8 cellular contexts compared by ENCODE assay signal in genomic region chr10:122703483-122704448, GRCh38. TPM values are rescaled to one million over a fixed set of nuclear protein-coding genes. Genes with fewer than 3 reads are reported as not detected.
DNase-seq lines count a peak whose midpoint lies in the region; ATAC-seq, FAIRE-seq and TF ChIP-seq lines count a peak whose summit lies in the region.

No MANE protein-coding gene starts in this region.

- dilution Hi-C loops in keratinocyte (cut with MboI; ENCODE audit: extremely low pct_ligation_motif_present, low sequenced_read_pairs) = loop anchor here (25.0 kb wide), 1 partner anchor 166 kb away; no protein-coding TSS in a partner anchor

- no peak overlapping the region for H3K4me2 ChIP-seq in keratinocyte (ENCODE audit: control insufficient read depth, extremely low read depth, insufficient read depth, low read depth, low read length)

- H3K4me3 Mint-ChIP-seq in CD8-positive, alpha-beta T cell = no peak overlapping the region

- no peaks in the 10 kb centered on the region for H3K9me1 ChIP-seq in keratinocyte (ENCODE audit: control insufficient read depth, extremely low read depth, insufficient read depth, low read length)

- DNase-seq in CD8-positive, alpha-beta T cell = peak in 6 of 7 experiments; percentile 26 to 67 (median 41)
- DNase-seq in GM20000 (ENCODE audit: low spot score) = peak; percentile 78
- peak; percentile 24 for DNase-seq in NCI-H128 (lab: John Stamatoyannopoulos, UW; ENCODE audit: unreplicated experiment)
- DNase-seq in T-helper 9 cell = peak; percentile 28
- DNase-seq in breast epithelium (ENCODE audit: low spot score in 2 of 2) = peak; percentile 22 to 70
- DNase-seq in keratinocyte (ENCODE audit: low read depth, low spot score) = peak; percentile 32
- DNase-seq in stimulated activated CD4-positive, alpha-beta T cell treated with anti-CD3 and anti-CD28 coated beads, Interleukin-1b, Interleukin-23, amount 100 ng/mL, for 24 hours (ENCODE audit: low read depth in 4 of 4, low spot score in 1 of 4) = peak; percentile 10 to 39 (median 21)

- intact Hi-C loops in CD8-positive, alpha-beta T cell (cut with DNase I, micrococcal nuclease) = loop anchor here (1.0 to 10.0 kb wide), 6 partner anchors 189 to 1759 kb away; no protein-coding TSS in a partner anchor
- intact Hi-C loops in breast epithelium (cut with DNase I; ENCODE audit: low total_unique reads) = no loop called here

- no peaks in the 10 kb centered on the region for H3K9me3 ChIP-seq in CD8-positive, alpha-beta T cell (ENCODE audit: low read length)
- no peaks in the 10 kb centered on the region for H3K9me3 ChIP-seq in breast epithelium
- no peaks in the 10 kb centered on the region for H3K9me3 ChIP-seq in keratinocyte (ENCODE audit: control insufficient read depth, low read depth, low read length)

- peak; percentile 67 for TF ChIP-seq CTCF in CD8-positive, alpha-beta T cell (IDR thresholded peaks at IDR 0.05)
- TF ChIP-seq CTCF in GM20000 (IDR thresholded peaks at IDR 0.05; ENCODE audit: extremely low read depth, missing control alignments) (peak; percentile 85), breast epithelium (IDR thresholded peaks at IDR 0.05) (peak in 2 of 3 donors; percentile 57 to 63), keratinocyte (optimal IDR thresholded peaks at IDR 0.05 in 1 of 3, IDR thresholded peaks at IDR 0.05 in 1 of 3, conservative IDR thresholded peaks at IDR 0.05 in 1 of 3; ENCODE audit: extremely low read depth in 1 of 3, insufficient read depth in 2 of 3, low read length in 3 of 3) (peak; percentile 89 to 95 (median 93))

- no peaks in the 10 kb centered on the region for H3K79me2 ChIP-seq in keratinocyte (ENCODE audit: control insufficient read depth, insufficient read depth, low read length)

- no peaks in the 10 kb centered on the region for H4K20me1 ChIP-seq in keratinocyte (ENCODE audit: control insufficient read depth, extremely low read depth, insufficient read depth, low read length)

- peaks cover 3% of the 10 kb centered on the region for H3K4me1 Mint-ChIP-seq in CD8-positive, alpha-beta T cell (ENCODE audit: low read depth)

- no peak for TF ChIP-seq POLR2A in breast epithelium (IDR thresholded peaks at IDR 0.05)

- peaks cover 5% of the 10 kb centered on the region for H3K27me3 Mint-ChIP-seq in CD8-positive, alpha-beta T cell (ENCODE audit: low read depth)

- peak; percentile 92 for FAIRE-seq in keratinocyte (lab: Jason Lieb, UNC)

- ATAC-seq in CD8-positive, alpha-beta T cell = peak; percentile 46
- ATAC-seq in GM21423 (IDR thresholded peaks at IDR 0.05; ENCODE audit: unreplicated experiment) = no peak

- no peaks in the 10 kb centered on the region for H3K9me3 Mint-ChIP-seq in CD8-positive, alpha-beta T cell

- H3K36me3 Mint-ChIP-seq in CD8-positive, alpha-beta T cell = no peaks in the 10 kb centered on the region

- H3K9ac ChIP-seq in keratinocyte (ENCODE audit: control insufficient read depth, extremely low read depth, insufficient read depth, low read length) = no peak overlapping the region

- POLR2A ChIA-PET in CD8-positive, alpha-beta T cell (lab: Charles Lee) = no interaction called here

- no peak overlapping the region for H3K4me3 ChIP-seq in CD8-positive, alpha-beta T cell (ENCODE audit: low read depth, low read length)
- H3K4me3 ChIP-seq in breast epithelium (no peak overlapping the region), keratinocyte (ENCODE audit: control insufficient read depth in 2 of 3, extremely low read depth in 1 of 3, insufficient read depth in 2 of 3, low read depth in 1 of 3, low read length in 3 of 3) (no peak overlapping the region)

- H2AFZ ChIP-seq in keratinocyte (ENCODE audit: control insufficient read depth, low read length) = no peak overlapping the region

- H3K27ac ChIP-seq in CD8-positive, alpha-beta T cell (ENCODE audit: low read depth, low read length) = no peak overlapping the region
- H3K27ac ChIP-seq in breast epithelium = no peak overlapping the region
- no peak overlapping the region for H3K27ac ChIP-seq in keratinocyte (ENCODE audit: control insufficient read depth, insufficient read depth, low read length)

- CTCF ChIA-PET in CD8-positive, alpha-beta T cell (lab: Charles Lee) = interaction anchor here (1.2 to 2.0 kb wide), 3 partner anchors 10 to 405 kb away, joined by 4 to 6 read pairs (median 6); no protein-coding TSS in a partner anchor

- H3K27me3 ChIP-seq in CD8-positive, alpha-beta T cell (ENCODE audit: insufficient read depth, low read length) = no peaks in the 10 kb centered on the region
- H3K27me3 ChIP-seq in breast epithelium (no peaks in the 10 kb centered on the region), keratinocyte (ENCODE audit: control insufficient read depth, extremely low read depth, insufficient read depth, low read length) (no peaks in the 10 kb centered on the region)

- no peaks in the 10 kb centered on the region for H3K36me3 ChIP-seq in CD8-positive, alpha-beta T cell (ENCODE audit: insufficient read depth, low read length)
- H3K36me3 ChIP-seq in breast epithelium (no peaks in the 10 kb centered on the region), keratinocyte (ENCODE audit: control insufficient read depth in 2 of 2, extremely low read depth in 1 of 2, insufficient read depth in 2 of 2, low read length in 2 of 2) (no peaks in the 10 kb centered on the region)

- H3K4me1 ChIP-seq in CD8-positive, alpha-beta T cell (ENCODE audit: insufficient read depth, low read length) = no peaks in the 10 kb centered on the region
- no peaks in the 10 kb centered on the region for H3K4me1 ChIP-seq in breast epithelium
- H3K4me1 ChIP-seq in keratinocyte (ENCODE audit: control insufficient read depth, extremely low read depth, insufficient read depth, low read length) = no peaks in the 10 kb centered on the region

- H3K27ac Mint-ChIP-seq in CD8-positive, alpha-beta T cell = no peak overlapping the region

RNA-seq across cellular contexts. Expression of gene C10orf120, which starts 4.1 kb away (rescaled TPM):
- total RNA-seq in CD8-positive, alpha-beta T cell = not detected
- not detected for total RNA-seq in breast epithelium
- not detected in 3 replicates for polyA plus RNA-seq in keratinocyte
- polyA plus RNA-seq in keratinocyte (2011; ENCODE audit: low read depth) = not detected
- not detected in 2 replicates for polyA plus RNA-seq in keratinocyte (2011; cell fraction: cytosol; rRNA removed)
- polyA plus RNA-seq in keratinocyte (2011; cell fraction: nucleus; rRNA removed) = not detected in 2 replicates
- not detected in 2 replicates for polyA plus RNA-seq in keratinocyte (2012; ENCODE audit: low replicate concordance)
- polyA minus RNA-seq in keratinocyte = not detected in 3 replicates
- not detected for polyA minus RNA-seq in keratinocyte (2011; cell fraction: cytosol; rRNA and poly(A)+ RNA removed)
- not detected in 2 replicates for polyA minus RNA-seq in keratinocyte (2011; cell fraction: nucleus; rRNA and poly(A)+ RNA removed)

Comparison
In these comparisons a context has a peak if more than half of its experiments do, and no peak if none do; other contexts are left out.
1. DNase-seq: peak in every context shown above with its lines; median percentile 78 in GM20000; 46 in breast epithelium; 41 in CD8-positive, alpha-beta T cell; 32 in keratinocyte; 28 in T-helper 9 cell; 24 in NCI-H128; 21 in stimulated activated CD4-positive, alpha-beta T cell treated with anti-CD3 and anti-CD28 coated beads, Interleukin-1b, Interleukin-23, amount 100 ng/mL, for 24 hours.